ENCODE assay signal across 14 cellular contexts in the genomic region with DNA sequence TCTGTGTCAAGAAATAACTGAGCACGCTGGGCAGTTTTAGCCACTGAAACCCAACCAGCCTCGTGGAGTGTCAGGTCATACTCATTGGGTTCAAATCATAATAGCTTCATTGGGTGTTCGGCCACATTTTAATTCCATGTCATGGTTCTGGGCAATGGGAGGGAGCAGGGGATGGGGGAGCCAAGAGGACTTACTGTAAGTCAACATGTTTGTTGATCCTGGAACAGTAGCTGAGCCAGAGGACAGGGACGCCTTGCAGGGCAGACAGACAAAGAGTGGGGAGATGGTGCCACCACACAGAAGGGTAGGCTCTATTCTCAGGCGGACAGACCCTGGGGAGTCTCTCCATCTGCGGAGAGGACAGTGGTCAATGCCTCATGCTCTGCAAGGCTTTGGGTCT.
DNase-seq lines count a peak whose midpoint lies in the region; ATAC-seq and TF ChIP-seq lines count a peak whose summit lies in the region.
"Had no signal": no experiment of that assay in that cellular context is flagged by ENCODE, and none has a peak within 500 bp of the region (broad histone marks: within the 10 kb centered on the region; RNA-seq: fewer than 3 reads in every experiment).

No MANE protein-coding gene starts in this region.

- no peaks in the 10 kb centered on the region for H3K79me1 ChIP-seq in H9 (ENCODE audit: insufficient read depth, low read depth, low read length, poor library complexity, severe bottlenecking)

- no peak overlapping the region for H4K91ac ChIP-seq in H9 (ENCODE audit: insufficient read length, low read depth, low read length)

- peak overlapping the region; percentile 43 for H3K18ac ChIP-seq in H9 (ENCODE audit: insufficient read length, low read depth, low read length)

- no peaks in the 10 kb centered on the region for H3K23me2 ChIP-seq in H9 (ENCODE audit: insufficient read length, low read depth, low read length, poor library complexity, severe bottlenecking)

- H3K4me1 ChIP-seq in H9 (ENCODE audit: insufficient read depth, low read length) = no peaks in the 10 kb centered on the region
- H3K4me1 ChIP-seq: BLaER1 had no signal

- H3K4me1 Mint-ChIP-seq in H9 (peaks cover 9 to 11% of the 10 kb centered on the region in 2 experiments), mesothelial cell of epicardium (peaks cover 60% of the 10 kb centered on the region)
- H3K4me1 Mint-ChIP-seq: CD8-positive, alpha-beta memory T cell had no signal

- H3K79me2 ChIP-seq in H9 (ENCODE audit: insufficient read depth, low read length) = no peaks in the 10 kb centered on the region

- no peaks in the 10 kb centered on the region for H3K36me3 ChIP-seq in MG63
- H3K36me3 ChIP-seq: BLaER1 had no signal

- no peak overlapping the region for H3K14ac ChIP-seq in H9 (ENCODE audit: insufficient read depth, low read length)

- no peak overlapping the region for H2BK5ac ChIP-seq in H9 (ENCODE audit: insufficient read length, low read length)

- no peaks in the 10 kb centered on the region for H3K9me3 ChIP-seq in H9 (ENCODE audit: control insufficient read depth, low read depth, low read length)
- peaks cover 5% of the 10 kb centered on the region; the same call in 1 of the 2 replicates for H3K9me3 ChIP-seq in MG63
- H3K9me3 ChIP-seq: BLaER1 had no signal

- no peak overlapping the region for H3K27ac ChIP-seq in H9 (ENCODE audit: insufficient read length, low read depth, low read length)
- H3K27ac ChIP-seq: BLaER1 had no signal

- H3K23ac ChIP-seq in H9 (ENCODE audit: insufficient read length, low read depth, low read length) = no peak overlapping the region

- ATAC-seq in GM18867 (IDR thresholded peaks at IDR 0.05; ENCODE audit: unreplicated experiment) (no peak), HG03521 (IDR thresholded peaks at IDR 0.05; ENCODE audit: unreplicated experiment) (no peak)

- no peak overlapping the region for H3T11ph ChIP-seq in H9 (ENCODE audit: low read length)

- H4K20me1 ChIP-seq in H9 (ENCODE audit: control insufficient read depth, insufficient read depth, insufficient read length) = no peaks in the 10 kb centered on the region
- H4K20me1 ChIP-seq: BLaER1 had no signal

- H3K27ac Mint-ChIP-seq in H9 = no peak overlapping the region; a peak in 1 of 7 replicates
- peak overlapping the region; percentile 91 for H3K27ac Mint-ChIP-seq in mesothelial cell of epicardium
- H3K27ac Mint-ChIP-seq: CD8-positive, alpha-beta memory T cell had no signal

- H2AK5ac ChIP-seq in H9 (ENCODE audit: insufficient read length, low read length) = no peak overlapping the region

- H3K4me3 Mint-ChIP-seq in H9 (no peak overlapping the region), mesothelial cell of epicardium (no peak overlapping the region)
- H3K4me3 Mint-ChIP-seq: CD8-positive, alpha-beta memory T cell had no signal

- WGBS in H9 (ENCODE audit: extremely low coverage, insufficient read length, low lambda C conversion rate) = no CpG with 5 or more reads among the region's 6 CpGs

- no peak overlapping the region for H2BK20ac ChIP-seq in H9 (ENCODE audit: low read depth, low read length, poor library complexity, severe bottlenecking)

- H4K8ac ChIP-seq in H9 (replicated peaks; ENCODE audit: insufficient read length, low read depth, low read length) = no peak overlapping the region

- intact Hi-C loops in posterior cingulate gyrus (cut with DNase I) = loop anchor here (5.0 kb wide), 1 partner anchor 160 kb away; a partner anchor contains a TSS

- no peak overlapping the region for H3K4ac ChIP-seq in H9 (ENCODE audit: low read depth, low read length)

- H3K27me3 ChIP-seq in H9 (ENCODE audit: insufficient read depth, low read length) (no peaks in the 10 kb centered on the region), MG63 (peaks cover 16% of the 10 kb centered on the region)
- H3K27me3 ChIP-seq: BLaER1 had no signal

- no peak overlapping the region for H3K4me3 ChIP-seq in MG63
- H3K4me3 ChIP-seq: BLaER1 had no signal

- H3K36me3 Mint-ChIP-seq in H9 (ENCODE audit: insufficient read depth in 1 of 3, low read depth in 3 of 3) = peaks cover 0 to 5% (median 1%) of the 10 kb centered on the region in 3 experiments; a peak in 2 of 7 replicates
- H3K36me3 Mint-ChIP-seq in mesothelial cell of epicardium = no peaks in the 10 kb centered on the region
- H3K36me3 Mint-ChIP-seq: CD8-positive, alpha-beta memory T cell had no signal

- H2BK120ac ChIP-seq in H9 (ENCODE audit: low read depth, low read length, poor library complexity, severe bottlenecking) = no peak overlapping the region

- no peak overlapping the region for H3K56ac ChIP-seq in H9 (ENCODE audit: insufficient read length, low read depth, low read length)

- DNase-seq in H9 = no peak
- DNase-seq in MG63 = peak; percentile 15
- DNase-seq in iris pigment epithelial cell (ENCODE audit: low read depth) = peak; percentile 10
- DNase-seq in mesothelial cell of epicardium (ENCODE audit: low spot score in 2 of 2, unreplicated experiment in 2 of 2) = no peak
- no peak for DNase-seq in posterior cingulate gyrus
- no peak for DNase-seq in RPMI8226
- DNase-seq: 8988T; AML-193; CD8-positive, alpha-beta memory T cell; DMS53; GF-D8 had no signal

- no peak overlapping the region for H4K5ac ChIP-seq in H9 (ENCODE audit: insufficient read length, low read depth, low read length)

- no peak overlapping the region for H2AFZ ChIP-seq in H9 (ENCODE audit: low read length)

- H2BK15ac ChIP-seq in H9 (ENCODE audit: low read depth, low read length) = no peak overlapping the region

- H3K9ac ChIP-seq in H9 (ENCODE audit: extremely low read depth, insufficient read length, low read length) = no peak overlapping the region
- H3K9ac ChIP-seq: BLaER1 had no signal

- no peak overlapping the region for H2BK12ac ChIP-seq in H9 (ENCODE audit: insufficient read length, low read depth, low read length)

- no peak overlapping the region for H3K4me2 ChIP-seq in H9 (ENCODE audit: insufficient read depth, insufficient read length, low read length)
- H3K4me2 ChIP-seq: BLaER1 had no signal

- H3K9me3 Mint-ChIP-seq in H9 = peaks cover 3 to 9% of the 10 kb centered on the region in 2 experiments; a peak in 2 of 5 replicates
- H3K9me3 Mint-ChIP-seq in mesothelial cell of epicardium = no peaks in the 10 kb centered on the region
- H3K9me3 Mint-ChIP-seq: CD8-positive, alpha-beta memory T cell had no signal

- peaks cover 2% of the 10 kb centered on the region for H3K27me3 Mint-ChIP-seq in H9 (ENCODE audit: low read depth)
- H3K27me3 Mint-ChIP-seq in mesothelial cell of epicardium (ENCODE audit: low read depth) = no peaks in the 10 kb centered on the region

- TF ChIP-seq CTCF in H9 (conservative IDR thresholded peaks at IDR 0.05) (no peak), mesothelial cell of epicardium (IDR thresholded peaks at IDR 0.05; ENCODE audit: unreplicated experiment) (no peak)

Comparison
In these comparisons a context has a peak if more than half of its experiments do, and no peak if none do; other contexts are left out.
1. DNase-seq: peak in MG63 (single experiment) and iris pigment epithelial cell (single experiment); none in H9 (single experiment), mesothelial cell of epicardium (0 of 2), posterior cingulate gyrus (0 of 10) and RPMI8226 (single experiment).